Comparison of ENCODE assay signal across 8 cellular contexts in the genomic region with DNA sequence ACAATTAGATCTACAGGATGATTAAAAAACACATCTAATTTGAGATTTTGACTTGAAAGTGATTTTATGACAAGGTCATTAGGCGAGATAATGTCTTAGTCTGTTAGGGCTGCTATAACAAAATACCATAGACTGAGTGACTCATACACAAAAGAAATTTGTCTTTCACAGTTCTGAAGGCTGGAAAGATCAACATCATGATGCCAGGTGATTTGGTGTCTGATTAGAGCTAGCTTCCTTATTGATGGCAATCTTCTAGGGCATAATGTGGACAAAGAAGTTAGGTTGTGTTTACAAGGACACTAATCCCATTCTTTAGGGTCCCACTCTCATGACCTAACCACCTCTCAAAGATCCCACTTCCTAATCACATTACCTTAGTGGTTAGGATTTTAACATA.
"Had no signal": no experiment of that assay in that cellular context is flagged by ENCODE, and none has a peak within 500 bp of the region (broad histone marks: within the 10 kb centered on the region; RNA-seq: fewer than 3 reads in every experiment).

No MANE protein-coding gene starts in this region.

- H3K4me3 ChIP-seq: GM23248, HAP-1 had no signal

- H3K36me3 ChIP-seq: HAP-1 had no signal

- H3K9me3 ChIP-seq: HAP-1 had no signal

- DNase-seq: GM23248, GOT3, H7, HFFc6, KBM-7 had no signal

- ATAC-seq: HCT116, HepG2 had no signal
